In the genomic region with DNA sequence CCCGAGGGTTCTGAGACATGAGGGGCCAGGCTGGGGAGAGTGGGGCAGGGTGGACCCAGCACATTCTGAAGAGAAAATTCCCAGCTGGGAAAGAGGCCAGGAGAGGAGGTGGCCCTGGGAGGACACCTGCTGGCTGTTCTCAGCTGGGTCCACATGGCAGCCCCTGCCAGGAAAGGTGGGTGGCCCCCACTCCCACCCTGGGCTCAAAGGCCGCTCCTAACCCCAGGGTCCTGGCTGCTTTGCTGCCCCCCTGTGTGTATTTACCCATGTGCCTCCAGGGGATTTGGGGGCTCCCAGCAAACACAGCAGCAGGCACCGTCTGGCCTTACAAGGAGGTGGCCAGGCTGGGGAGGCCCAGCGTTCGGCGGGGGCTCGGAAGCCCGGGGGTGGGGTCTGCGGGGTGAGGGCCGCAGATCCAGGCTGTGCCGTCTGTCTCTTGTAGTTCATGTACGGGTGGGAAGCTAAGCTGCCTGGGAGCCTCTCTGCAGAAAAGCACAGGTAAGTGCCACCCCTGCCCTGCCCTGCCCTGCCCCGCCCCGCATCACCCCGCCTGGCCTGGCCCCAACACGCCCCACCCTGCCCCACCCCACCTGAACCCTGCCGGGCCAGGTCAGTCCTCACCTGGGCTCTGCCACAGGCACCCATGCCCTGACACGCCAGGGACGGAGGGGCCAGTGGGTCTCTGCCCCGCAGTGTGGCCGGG, we compare ENCODE assay signal across 17 cellular contexts. TPM values are rescaled to one million over a fixed set of nuclear protein-coding genes. Genes with fewer than 3 reads are reported as not detected.
DNase-seq lines count a peak whose midpoint lies in the region; ATAC-seq, FAIRE-seq and TF ChIP-seq lines count a peak whose summit lies in the region.
"Had no signal": no experiment of that assay in that cellular context is flagged by ENCODE, and none has a peak within 500 bp of the region (broad histone marks: within the 10 kb centered on the region; RNA-seq: fewer than 3 reads in every experiment).

No MANE protein-coding gene starts in this region.

- no peak for FAIRE-seq in HepG2 (lab: Jason Lieb, UNC)

- no peak overlapping the region for H2AFZ ChIP-seq in HepG2 (ENCODE audit: low read length)

- H3K4me1 Mint-ChIP-seq in stimulated activated naive CD8-positive, alpha-beta T cell treated with anti-CD3 and anti-CD28 coated beads, Interleukin-15, amount 100 ng/mL, for 72 hours, result no peaks in the 10 kb centered on the region
- H3K4me1 Mint-ChIP-seq: activated naive CD8-positive, alpha-beta T cell treated with anti-CD3 and anti-CD28 coated beads, Interleukin-2, amount 10 ng/mL, durations not matched to agents 7 days and 5 days; neural crest cell had no signal

- no peaks in the 10 kb centered on the region for H3K27me3 ChIP-seq in colonic mucosa
- H3K27me3 ChIP-seq in HepG2 (ENCODE audit: control insufficient read depth in 1 of 2, insufficient read depth in 2 of 2, low read length in 2 of 2), result peaks cover 2 to 3% of the 10 kb centered on the region in 2 experiments; a peak in 3 of 5 replicates
- no peaks in the 10 kb centered on the region for H3K27me3 ChIP-seq in H7 (ENCODE audit: control insufficient read depth, insufficient read depth, low read length)
- H3K27me3 ChIP-seq: Peyer's patch had no signal

- TF ChIP-seq POLR2A in HepG2 (IDR thresholded peaks at IDR 0.05; ENCODE audit: insufficient read depth in 1 of 2, low read depth in 2 of 2, low read length in 2 of 2), result no peak

- peak; percentile 23 for ATAC-seq in stimulated activated naive CD8-positive, alpha-beta T cell treated with anti-CD3 and anti-CD28 coated beads, Interleukin-15, amount 100 ng/mL, for 72 hours
- no peak for ATAC-seq in stimulated activated naive CD8-positive, alpha-beta T cell treated with anti-CD3 and anti-CD28 coated beads, Interleukin-15, Interleukin-2, amounts not matched to agents 100 U/mL and 50 U/mL, for 24 hours
- ATAC-seq in HepG2 (peak; percentile 17; the same call in 1 of the 3 replicates), GM21786 (IDR thresholded peaks at IDR 0.05; ENCODE audit: unreplicated experiment) (no peak), GM18498 (IDR thresholded peaks at IDR 0.05; ENCODE audit: unreplicated experiment) (no peak)
- ATAC-seq: heart right ventricle had no signal

- H3K27ac ChIP-seq in colonic mucosa (peak overlapping the region; percentile 50), HepG2 (ENCODE audit: extremely low read length, insufficient read depth, low read length) (no peak overlapping the region)
- H3K27ac ChIP-seq: heart right ventricle, Peyer's patch had no signal

- POLR2A ChIA-PET in HepG2 (lab: Yijun Ruan, JAX), result no interaction called here

- in situ Hi-C loops in HepG2 (cut with HindIII; ENCODE audit: extremely low pct_ligation_motif_present, low pct_unique_long_range_greater_than_20kb), result no loop called here

- H3K9me3 ChIP-seq in colonic mucosa, result no peaks in the 10 kb centered on the region
- no peaks in the 10 kb centered on the region for H3K9me3 ChIP-seq in HepG2 (ENCODE audit: low read length)
- H3K9me3 ChIP-seq: heart right ventricle, Peyer's patch had no signal

- H3K4me3 ChIP-seq in colonic mucosa (no peak overlapping the region), HepG2 (replicated peaks in 1 of 3; ENCODE audit: insufficient read depth in 1 of 3, low read depth in 2 of 3, low read length in 3 of 3) (no peak overlapping the region), H7 (ENCODE audit: insufficient read depth, low read depth, low read length) (no peak overlapping the region)
- H3K4me3 ChIP-seq: heart right ventricle, Peyer's patch had no signal

- no peak for DNase-seq in stimulated activated naive CD8-positive, alpha-beta T cell treated with anti-CD3 and anti-CD28 coated beads, Interleukin-15, amount 100 ng/mL, for 72 hours
- no peak for DNase-seq in stimulated activated naive CD8-positive, alpha-beta T cell treated with anti-CD3 and anti-CD28 coated beads, Interleukin-15, Interleukin-2, amounts not matched to agents 100 U/mL and 50 U/mL, for 24 hours
- DNase-seq in colonic mucosa (peak; percentile 88), HepG2 (ENCODE audit: low spot score) (no peak), H7 (no peak), DMS 273 treated with DMSO at 0.1 percent for 48 hours (lab: John Stamatoyannopoulos, UW) (no peak)
- DNase-seq: activated naive CD8-positive, alpha-beta T cell treated with anti-CD3 and anti-CD28 coated beads, Interleukin-2, amount 10 ng/mL, durations not matched to agents 7 days and 5 days; DMS79 treated with DMSO at 0.1 percent for 48 hours; erythroblast; MM.1S; NCI-H226 had no signal

- H3K4me1 ChIP-seq in colonic mucosa (peaks cover 15% of the 10 kb centered on the region), HepG2 (ENCODE audit: insufficient read depth, low read length) (no peaks in the 10 kb centered on the region)
- H3K4me1 ChIP-seq: heart right ventricle had no signal

- no peak overlapping the region for H3K27ac Mint-ChIP-seq in stimulated activated naive CD8-positive, alpha-beta T cell treated with anti-CD3 and anti-CD28 coated beads, Interleukin-15, amount 100 ng/mL, for 72 hours
- H3K27ac Mint-ChIP-seq: activated naive CD8-positive, alpha-beta T cell treated with anti-CD3 and anti-CD28 coated beads, Interleukin-2, amount 10 ng/mL, durations not matched to agents 7 days and 5 days had no signal

- H3K79me2 ChIP-seq in HepG2 (ENCODE audit: insufficient read depth, low read length), result no peaks in the 10 kb centered on the region

- H4K20me1 ChIP-seq in HepG2 (ENCODE audit: insufficient read depth, low read length), result no peaks in the 10 kb centered on the region

- H3K36me3 ChIP-seq in colonic mucosa (no peaks in the 10 kb centered on the region), HepG2 (replicated peaks in 1 of 2; ENCODE audit: control insufficient read depth in 1 of 2, insufficient read depth in 2 of 2, low read length in 2 of 2) (no peaks in the 10 kb centered on the region), H7 (replicated peaks; ENCODE audit: control insufficient read depth, insufficient read depth, low read length) (no peaks in the 10 kb centered on the region)
- H3K36me3 ChIP-seq: heart right ventricle, Peyer's patch had no signal

- 81% methylated on average over 5 of the region's 21 CpGs for WGBS in HepG2 (ENCODE audit: low lambda C conversion rate)

- no peak for TF ChIP-seq EP300 in HepG2 (IDR thresholded peaks at IDR 0.05; ENCODE audit: low read depth in 2 of 2, low read length in 2 of 2)
- no peak for TF ChIP-seq EP300 in HepG2 (CRISPR knock-in tag; IDR thresholded peaks at IDR 0.05; ENCODE audit: borderline replicate concordance)

- H3K4me3 Mint-ChIP-seq in stimulated activated naive CD8-positive, alpha-beta T cell treated with anti-CD3 and anti-CD28 coated beads, Interleukin-15, amount 100 ng/mL, for 72 hours, result no peak overlapping the region
- H3K4me3 Mint-ChIP-seq: activated naive CD8-positive, alpha-beta T cell treated with anti-CD3 and anti-CD28 coated beads, Interleukin-2, amount 10 ng/mL, durations not matched to agents 7 days and 5 days; neural crest cell had no signal

- CTCF ChIA-PET in HepG2 (lab: Yijun Ruan, JAX; ENCODE audit: low intra/inter-chr PET ratio, low total read pairs), result interaction anchor here (1.2 kb wide), 1 partner anchor 30 kb away, joined by 4 read pairs; no protein-coding TSS in a partner anchor

- H3K27me3 Mint-ChIP-seq in stimulated activated naive CD8-positive, alpha-beta T cell treated with anti-CD3 and anti-CD28 coated beads, Interleukin-15, amount 100 ng/mL, for 72 hours, result no peaks in the 10 kb centered on the region
- H3K27me3 Mint-ChIP-seq: activated naive CD8-positive, alpha-beta T cell treated with anti-CD3 and anti-CD28 coated beads, Interleukin-2, amount 10 ng/mL, durations not matched to agents 7 days and 5 days had no signal

- H3K4me2 ChIP-seq in HepG2 (ENCODE audit: low read depth, low read length), result no peak overlapping the region

- no peaks in the 10 kb centered on the region for H3K9me3 Mint-ChIP-seq in stimulated activated naive CD8-positive, alpha-beta T cell treated with anti-CD3 and anti-CD28 coated beads, Interleukin-15, amount 100 ng/mL, for 72 hours
- H3K9me3 Mint-ChIP-seq: activated naive CD8-positive, alpha-beta T cell treated with anti-CD3 and anti-CD28 coated beads, Interleukin-2, amount 10 ng/mL, durations not matched to agents 7 days and 5 days; neural crest cell had no signal

- no TSS peak for BruUV-seq in HepG2 (replicated peaks; lab: Mats Ljungman, UMichigan)

- H3K9ac ChIP-seq in colonic mucosa (ENCODE audit: low read depth in 2 of 2, low read length in 2 of 2) (peak overlapping the region; percentile 49 to 60), HepG2 (ENCODE audit: insufficient read depth, low read depth, low read length) (no peak overlapping the region)

- TF ChIP-seq RAD21 in HepG2 (CRISPR knock-in tag; IDR thresholded peaks at IDR 0.05), result 0 out of 2 replicates have a peak, but pooled peaks have one; percentile 15

- TF ChIP-seq CTCF in colonic mucosa (IDR thresholded peaks at IDR 0.05) (peak; percentile 36), HepG2 (CRISPR knock-in tag; IDR thresholded peaks at IDR 0.05) (peak; percentile 54)

- intact Hi-C loops in colonic mucosa (cut with DNase I) (loop anchor here (1.0 kb wide), 1 partner anchor 30 kb away; no protein-coding TSS in a partner anchor), HepG2 (cut with micrococcal nuclease; ENCODE audit: unreplicated experiment) (loop anchor here (1.0 kb wide), 1 partner anchor 30 kb away; no protein-coding TSS in a partner anchor)

RNA-seq across cellular contexts. Expression of gene MUC5B, which starts 10.6 kb away (rescaled TPM):
- total RNA-seq in colonic mucosa (100 to 1,000 TPM; 285 to 655 TPM), HepG2 (2016; rRNA removed; fragmentation: Illumina TruSeq; extraction: Trizol) (not detected in 2 replicates)
- total RNA-seq in HepG2 (2016; cell fraction: cytosol; rRNA removed; fragmentation: Illumina TruSeq; extraction: Trizol; ENCODE audit: low read depth), result under 0.01 TPM in 1 of 2 replicates, not detected in the other
- not detected in 2 replicates for total RNA-seq in HepG2 (2016; cell fraction: insoluble cytoplasmic fraction; rRNA removed; fragmentation: Illumina TruSeq; extraction: Trizol)
- total RNA-seq in HepG2 (2016; cell fraction: membrane; rRNA removed; fragmentation: Illumina TruSeq; extraction: Trizol), result not detected in 2 replicates
- not detected in 2 replicates for total RNA-seq in HepG2 (2016; cell fraction: nucleus; rRNA removed; fragmentation: Illumina TruSeq; extraction: Trizol)
- 0.01 and 0.05 TPM in 2 replicates for polyA plus RNA-seq in HepG2 (2011; rRNA removed)
- under 0.01 and 0.01 TPM in 2 replicates for polyA plus RNA-seq in HepG2 (2011; cell fraction: cytosol; rRNA removed)
- 0.18 and 0.99 TPM in 2 replicates for polyA plus RNA-seq in HepG2 (2011; cell fraction: nucleus; rRNA removed)
- polyA plus RNA-seq in HepG2 (2012), result 2.3 and 3.1 TPM in 2 replicates
- not detected in 2 replicates for polyA plus RNA-seq in HepG2 (2016; cell fraction: cytosol; fragmentation: Illumina TruSeq; extraction: Trizol; ENCODE audit: low read depth)
- polyA plus RNA-seq in HepG2 (2016; cell fraction: insoluble cytoplasmic fraction; fragmentation: Illumina TruSeq; extraction: Trizol; ENCODE audit: low read depth), result not detected in 2 replicates
- not detected in 2 replicates for polyA plus RNA-seq in HepG2 (2016; cell fraction: membrane; fragmentation: Illumina TruSeq; extraction: Trizol; ENCODE audit: low read depth)
- not detected in 2 replicates for polyA plus RNA-seq in HepG2 (2016; cell fraction: nucleus; fragmentation: Illumina TruSeq; extraction: Trizol; ENCODE audit: insufficient read depth, low read depth)
- polyA minus RNA-seq in HepG2 (2011; rRNA and poly(A)+ RNA removed; ENCODE audit: low replicate concordance), result 0.02 and 0.06 TPM in 2 replicates
- polyA minus RNA-seq in HepG2 (2011; cell fraction: cytosol; rRNA and poly(A)+ RNA removed), result 0.69 TPM in 1 of 2 replicates, not detected in the other
- 0.26 and 0.50 TPM in 2 replicates for polyA minus RNA-seq in HepG2 (2011; cell fraction: nucleus; rRNA and poly(A)+ RNA removed)
- under 0.01 and 0.07 TPM in 2 replicates for total RNA-seq in H7 (2014; rRNA removed; shearing (Covaris generic))
- total RNA-seq: activated naive CD8-positive, alpha-beta T cell treated with anti-CD3 and anti-CD28 coated beads, Interleukin-2, amount 10 ng/mL, durations not matched to agents 7 days and 5 days; heart right ventricle; skeletal muscle tissue had no signal
- polyA plus RNA-seq: heart right ventricle had no signal

Comparison
In these comparisons a context has a peak if more than half of its experiments do, and no peak if none do; other contexts are left out.
1. ATAC-seq: peak in stimulated activated naive CD8-positive, alpha-beta T cell treated with anti-CD3 and anti-CD28 coated beads, Interleukin-15, amount 100 ng/mL, for 72 hours (single experiment) and HepG2 (single experiment); none in stimulated activated naive CD8-positive, alpha-beta T cell treated with anti-CD3 and anti-CD28 coated beads, Interleukin-15, Interleukin-2, amounts not matched to agents 100 U/mL and 50 U/mL, for 24 hours (single experiment), GM21786 (single experiment) and GM18498 (single experiment).
2. RNA of gene MUC5B, which starts 10.6 kb away (total RNA-seq): 285 to 655 TPM in colonic mucosa; under 0.01 TPM in HepG2 and under 0.01 to 0.07 TPM in H7; every median in the first group is over 100 times any median in the second.